ENCODE assay signal across 10 cellular contexts in the genomic region with DNA sequence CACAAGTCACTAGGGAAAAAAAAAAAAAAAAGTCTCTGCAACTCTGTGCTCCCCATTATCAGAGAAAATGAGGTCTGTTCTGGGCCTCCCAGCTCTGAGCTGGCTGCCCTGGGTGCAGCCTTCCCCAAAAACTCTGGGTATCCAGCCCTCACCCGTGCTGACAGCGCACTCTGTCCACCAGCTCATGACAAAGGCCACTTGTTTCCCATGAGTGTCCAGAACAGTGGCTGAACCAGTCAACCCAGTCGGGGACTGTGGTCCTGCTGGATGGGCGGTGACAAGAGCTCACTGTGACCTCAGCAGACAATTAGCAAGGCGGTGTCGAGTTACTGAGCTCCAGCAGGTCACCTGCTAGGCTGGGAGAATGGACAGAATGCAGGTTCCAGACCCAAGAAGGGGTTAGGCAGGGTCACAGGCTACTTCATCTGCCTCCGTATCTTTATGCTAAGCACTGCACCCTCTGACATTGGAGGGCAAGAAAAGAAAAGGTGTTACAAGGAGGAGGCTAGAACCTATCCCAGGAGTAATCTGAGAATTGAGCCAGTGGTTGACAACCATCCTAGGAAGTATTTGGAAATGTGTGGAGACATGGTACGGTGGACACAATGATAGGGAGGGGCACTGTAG. TPM values are rescaled to one million over a fixed set of nuclear protein-coding genes. Genes with fewer than 3 reads are reported as not detected.
A peak's percentile ranks its signal among the peaks of the same experiment; 100 is the strongest.
DNase-seq lines count a peak whose midpoint lies in the region; ATAC-seq and TF ChIP-seq lines count a peak whose summit lies in the region.
"Had no signal": no experiment of that assay in that cellular context is flagged by ENCODE, and none has a peak within 500 bp of the region (broad histone marks: within the 10 kb centered on the region; RNA-seq: fewer than 3 reads in every experiment).

No MANE protein-coding gene starts in this region.

- H3K9me3 ChIP-seq in esophagus squamous epithelium, result no peaks in the 10 kb centered on the region
- H3K9me3 ChIP-seq in mucosa of descending colon, result no peaks in the 10 kb centered on the region

- H3K36me3 ChIP-seq in esophagus squamous epithelium (no peaks in the 10 kb centered on the region), mucosa of descending colon (ENCODE audit: low read depth) (no peaks in the 10 kb centered on the region)

- intact Hi-C loops in Right ventricle myocardium inferior (cut with DNase I), result no loop called here
- intact Hi-C loops in cardiac septum (cut with DNase I), result no loop called here
- intact Hi-C loops in esophagus squamous epithelium (cut with DNase I), result no loop called here
- intact Hi-C loops in mucosa of descending colon (cut with DNase I, micrococcal nuclease), result no loop called here

- WGBS in esophagus squamous epithelium, 2 donors, result 43 to 62% methylated on average over 7 to 8 of the region's 8 CpGs

- H3K27ac ChIP-seq in esophagus squamous epithelium, result peak overlapping the region; percentile 40 to 82 (median 78)

- no peak for TF ChIP-seq POLR2A in esophagus squamous epithelium (IDR thresholded peaks at IDR 0.05)

- H3K4me3 ChIP-seq in esophagus squamous epithelium (no peak overlapping the region), mucosa of descending colon (no peak overlapping the region)

- DNase-seq in Right ventricle myocardium inferior (ENCODE audit: missing footprints) (no peak), cardiac septum (ENCODE audit: low spot score) (no peak), esophagus squamous epithelium (lab: John Stamatoyannopoulos, UW) (no peak), mucosa of descending colon (peak; percentile 73 to 81 (median 75)), RPMI8226 (no peak), AG08396 (ENCODE audit: low spot score) (no peak)
- DNase-seq: stimulated activated naive CD8-positive, alpha-beta T cell treated with anti-CD3 and anti-CD28 coated beads, Interleukin-15, amount 100 ng/mL, for 72 hours; SW 1271 had no signal

- ATAC-seq in Right ventricle myocardium inferior (peak; percentile 53), mucosa of descending colon (peak; percentile 93), HG03039 (IDR thresholded peaks at IDR 0.05; ENCODE audit: unreplicated experiment) (no peak), GM21381 (IDR thresholded peaks at IDR 0.05; ENCODE audit: unreplicated experiment) (no peak)
- ATAC-seq: stimulated activated naive CD8-positive, alpha-beta T cell treated with anti-CD3 and anti-CD28 coated beads, Interleukin-15, amount 100 ng/mL, for 72 hours had no signal

- no peaks in the 10 kb centered on the region for H3K27me3 ChIP-seq in esophagus squamous epithelium

- H3K4me1 ChIP-seq in esophagus squamous epithelium, result peaks cover 44 to 97% (median 60%) of the 10 kb centered on the region in 3 donors
- peaks cover 30% of the 10 kb centered on the region for H3K4me1 ChIP-seq in mucosa of descending colon (ENCODE audit: low read depth)

- TF ChIP-seq CTCF in esophagus squamous epithelium (IDR thresholded peaks at IDR 0.05), result no peak
- TF ChIP-seq CTCF in mucosa of descending colon (IDR thresholded peaks at IDR 0.05), result no peak

RNA-seq across cellular contexts. Expression of gene DLG5, which starts 37.2 kb away (rescaled TPM):
- 8.9 TPM for total RNA-seq in Right ventricle myocardium inferior
- 19.5 TPM for total RNA-seq in cardiac septum
- total RNA-seq in esophagus squamous epithelium, result 10 to 100 TPM; 34.1 to 50.9 (median 41.3) TPM
- total RNA-seq in mucosa of descending colon, result 10 to 100 TPM; 28.9 to 78.3 (median 35.1) TPM

Comparison
In these comparisons a context has a peak if more than half of its experiments do, and no peak if none do; other contexts are left out.
1. ATAC-seq: peak in Right ventricle myocardium inferior (single experiment) and mucosa of descending colon (single experiment); none in HG03039 (single experiment) and GM21381 (single experiment).
2. DNase-seq: peak in mucosa of descending colon (3 of 3); none in Right ventricle myocardium inferior (single experiment), cardiac septum (single experiment), esophagus squamous epithelium (single experiment), RPMI8226 (single experiment) and AG08396 (single experiment).